In genomic region chr9:96619491-96620154, GRCh38 we compare ENCODE assay signal across 8 cellular contexts. TPM values are rescaled to one million over a fixed set of nuclear protein-coding genes. Genes with fewer than 3 reads are reported as not detected.
DNase-seq lines count a peak whose midpoint lies in the region; ATAC-seq and TF ChIP-seq lines count a peak whose summit lies in the region.

CDC14B (minus strand) TSS chr9:96619843; CDS start chr9:96619378, 465 bp downstream.

- intact Hi-C loops in natural killer cell (cut with micrococcal nuclease): no loop called here

- peaks cover 44 to 58% of the 10 kb centered on the region in 2 donors for H3K27me3 Mint-ChIP-seq in natural killer cell (ENCODE audit: low read depth in 2 of 2)
- peaks cover 63% of the 10 kb centered on the region for H3K27me3 Mint-ChIP-seq in stimulated activated memory B cell treated with anti-CD40 and anti-IgM and Interleukin-4, amounts not matched to agents 10 μg/mL and 1 μg/mL and 100 μg/mL, for 72 hours

- TF ChIP-seq CTCF in GM12875 (IDR thresholded peaks at IDR 0.05; ENCODE audit: borderline replicate concordance, insufficient read depth, low read depth, low read length) (0 out of 2 replicates have a peak, but pooled peaks have one; percentile 3), fibroblast of villous mesenchyme (IDR thresholded peaks at IDR 0.05; ENCODE audit: insufficient read depth, low read depth, low read length) (no peak), natural killer cell (IDR thresholded peaks at IDR 0.05) (no peak)

- H3K4me3 ChIP-seq in GM12875 (ENCODE audit: low read depth, low read length): peak within 1 kb of the TSS; percentile 19
- H3K4me3 ChIP-seq in fibroblast of villous mesenchyme (ENCODE audit: low read depth, low read length): peak within 1 kb of the TSS; percentile 68

- peaks cover 7 to 12% of the 10 kb centered on the region in 2 donors for H3K4me1 Mint-ChIP-seq in natural killer cell
- H3K4me1 Mint-ChIP-seq in stimulated activated memory B cell treated with anti-CD40 and anti-IgM and Interleukin-4, amounts not matched to agents 10 μg/mL and 1 μg/mL and 100 μg/mL, for 72 hours: peaks cover 13% of the 10 kb centered on the region

- peak; percentile 95 for DNase-seq in HuH-7.5 (ENCODE audit: low spot score)
- DNase-seq in SHP77 (lab: John Stamatoyannopoulos, UW): peak; percentile 80 to 93
- DNase-seq in activated gamma-delta T cell treated with Interleukin-2 at 50 U/mL for 16 hours: peak; percentile 33
- DNase-seq in fibroblast of villous mesenchyme (ENCODE audit: low read depth): peak; percentile 88
- DNase-seq in natural killer cell: peak; percentile 46

- no peaks in the 10 kb centered on the region for H3K9me3 Mint-ChIP-seq in natural killer cell
- no peaks in the 10 kb centered on the region for H3K9me3 Mint-ChIP-seq in stimulated activated memory B cell treated with anti-CD40 and anti-IgM and Interleukin-4, amounts not matched to agents 10 μg/mL and 1 μg/mL and 100 μg/mL, for 72 hours

- no peaks in the 10 kb centered on the region for H3K36me3 Mint-ChIP-seq in natural killer cell
- no peaks in the 10 kb centered on the region for H3K36me3 Mint-ChIP-seq in stimulated activated memory B cell treated with anti-CD40 and anti-IgM and Interleukin-4, amounts not matched to agents 10 μg/mL and 1 μg/mL and 100 μg/mL, for 72 hours

- H3K27ac Mint-ChIP-seq in natural killer cell: no peak within 1 kb of the TSS
- no peak within 1 kb of the TSS for H3K27ac Mint-ChIP-seq in stimulated activated memory B cell treated with anti-CD40 and anti-IgM and Interleukin-4, amounts not matched to agents 10 μg/mL and 1 μg/mL and 100 μg/mL, for 72 hours

- peak within 1 kb of the TSS; percentile 80 for H3K4me3 Mint-ChIP-seq in natural killer cell
- peak within 1 kb of the TSS; percentile 66 for H3K4me3 Mint-ChIP-seq in stimulated activated memory B cell treated with anti-CD40 and anti-IgM and Interleukin-4, amounts not matched to agents 10 μg/mL and 1 μg/mL and 100 μg/mL, for 72 hours

- peak; percentile 84 to 88 (median 88) for ATAC-seq in natural killer cell
- ATAC-seq in stimulated activated memory B cell treated with anti-CD40 and anti-IgM and Interleukin-4, amounts not matched to agents 10 μg/mL and 1 μg/mL and 100 μg/mL, for 72 hours: peak; percentile 81
- ATAC-seq in HG03097 (IDR thresholded peaks at IDR 0.05; ENCODE audit: low FRiP score, unreplicated experiment): no peak

RNA-seq across cellular contexts. Expression of gene CDC14B, which starts in this region (rescaled TPM):
- total RNA-seq in fibroblast of villous mesenchyme (13.2 and 26.8 TPM in 2 replicates), natural killer cell (1 to 10 TPM; 2.3 to 4.7 (median 3.9) TPM)

Comparison
In these comparisons a context has a peak if more than half of its experiments do, and no peak if none do; other contexts are left out.
1. DNase-seq: peak in every context shown above with its lines; median percentile 95 in HuH-7.5; 88 in fibroblast of villous mesenchyme; 86 in SHP77; 46 in natural killer cell; 33 in activated gamma-delta T cell treated with Interleukin-2 at 50 U/mL for 16 hours.